1 cellular context compared by ENCODE assay signal in genomic region chr15:74615313-74616019, GRCh38.
TF ChIP-seq lines count a peak whose summit lies in the region.

CLK3 (plus strand) TSS chr15:74615836; CDS start chr15:74619197, 3,361 bp downstream.

TF ChIP-seq in HepG2, 621 proteins besides CTCF, POLR2A, EP300 and RAD21 (continued from another document and continues in another):
- TF ChIP-seq MEIS1 (CRISPR knock-in tag; IDR thresholded peaks at IDR 0.05; ENCODE audit: borderline replicate concordance) (0 out of 2 replicates have a peak, but pooled peaks have one; percentile 37), ZFP82 (CRISPR knock-in tag; IDR thresholded peaks at IDR 0.05; ENCODE audit: borderline replicate concordance) (peak; percentile 99), EZH2 (conservative IDR thresholded peaks at IDR 0.05; ENCODE audit: low read depth, low read length) (no peak), ARHGAP35 (CRISPR knock-in tag; IDR thresholded peaks at IDR 0.05; ENCODE audit: borderline replicate concordance) (peak; percentile 25; the same call in 1 of the 2 replicates), HMG20A (CRISPR knock-in tag; IDR thresholded peaks at IDR 0.05; ENCODE audit: borderline replicate concordance) (0 out of 2 replicates have a peak, but pooled peaks have one; percentile 16), BRD4 (CRISPR knock-in tag; IDR thresholded peaks at IDR 0.05) (no peak; the same call in 1 of the 2 replicates), ZBTB34 (CRISPR knock-in tag; IDR thresholded peaks at IDR 0.05) (peak; percentile 27; the same call in 1 of the 2 replicates), SKIL (CRISPR knock-in tag; IDR thresholded peaks at IDR 0.05; ENCODE audit: borderline replicate concordance) (peak; percentile 70; the same call in 1 of the 2 replicates), ZNF143 (CRISPR knock-in tag; IDR thresholded peaks at IDR 0.05) (0 out of 2 replicates have a peak, but pooled peaks have one; percentile 32), SP1 (IDR thresholded peaks at IDR 0.05) (no peak), SP1 (CRISPR knock-in tag; IDR thresholded peaks at IDR 0.05) (peak; percentile 93), MTA1 (CRISPR knock-in tag; IDR thresholded peaks at IDR 0.05; ENCODE audit: borderline replicate concordance) (peak; percentile 90; the same call in 1 of the 2 replicates), PBX3 (CRISPR knock-in tag; IDR thresholded peaks at IDR 0.05; ENCODE audit: borderline replicate concordance) (0 out of 2 replicates have a peak, but pooled peaks have one; percentile 28), ZNF766 (CRISPR knock-in tag; IDR thresholded peaks at IDR 0.05; ENCODE audit: borderline replicate concordance) (no peak; the same call in 1 of the 2 replicates), HOXD1 (CRISPR knock-in tag; IDR thresholded peaks at IDR 0.05) (peak; percentile 20; the same call in 1 of the 2 replicates), ZNF232 (CRISPR knock-in tag; IDR thresholded peaks at IDR 0.05; ENCODE audit: borderline replicate concordance) (0 out of 2 replicates have a peak, but pooled peaks have one; percentile 34), ZNF343 (CRISPR knock-in tag; IDR thresholded peaks at IDR 0.05) (peak; percentile 43; the same call in 1 of the 2 replicates), ZNF670 (CRISPR knock-in tag; IDR thresholded peaks at IDR 0.05; ENCODE audit: borderline replicate concordance) (peak; percentile 94), ZNF275 (CRISPR knock-in tag; IDR thresholded peaks at IDR 0.05; ENCODE audit: borderline replicate concordance) (no peak), SKI (IDR thresholded peaks at IDR 0.05; ENCODE audit: partially characterized antibody) (peak; percentile 81), ZNF784 (CRISPR knock-in tag; IDR thresholded peaks at IDR 0.05; ENCODE audit: borderline replicate concordance) (no peak; the same call in 1 of the 2 replicates), ZNF318 (CRISPR knock-in tag; IDR thresholded peaks at IDR 0.05) (peak; percentile 66; the same call in 1 of the 2 replicates), ZBTB14 (CRISPR knock-in tag; IDR thresholded peaks at IDR 0.05) (0 out of 2 replicates have a peak, but pooled peaks have one; percentile 30), ZNF430 (CRISPR knock-in tag; IDR thresholded peaks at IDR 0.05) (peak; percentile 80; the same call in 1 of the 2 replicates), MAFG (CRISPR knock-in tag; IDR thresholded peaks at IDR 0.05) (0 out of 2 replicates have a peak, but pooled peaks have one; percentile 38), ZBTB25 (CRISPR knock-in tag; IDR thresholded peaks at IDR 0.05) (peak; percentile 97), PRDM10 (CRISPR knock-in tag; IDR thresholded peaks at IDR 0.05; ENCODE audit: low read depth) (no peak), SNAPC2 (CRISPR knock-in tag; IDR thresholded peaks at IDR 0.05) (no peak; the same call in 1 of the 2 replicates)
